26 cellular contexts compared by ENCODE assay signal in genomic region chr9:105818903-105819302, GRCh38.
"Had no signal": no experiment of that assay in that cellular context is flagged by ENCODE, and none has a peak within 500 bp of the region (broad histone marks: within the 10 kb centered on the region; RNA-seq: fewer than 3 reads in every experiment).

No MANE protein-coding gene starts in this region.

- ATAC-seq: left colon; left lung; lower lobe of right lung; naive thymus-derived CD8-positive, alpha-beta T cell; pancreas; right cardiac atrium; sciatic nerve; stimulated activated naive B cell treated with anti-CD40 and anti-IgM and Interleukin-4, amounts not matched to agents 10 μg/mL and 1 μg/mL and 100 μg/mL, for 72 hours had no signal

- H3K27ac Mint-ChIP-seq: immature natural killer cell; naive thymus-derived CD8-positive, alpha-beta T cell; nephron; stimulated activated naive B cell treated with anti-CD40 and anti-IgM and Interleukin-4, amounts not matched to agents 10 μg/mL and 1 μg/mL and 100 μg/mL, for 72 hours; stimulated activated naive CD8-positive, alpha-beta T cell treated with anti-CD3 and anti-CD28 coated beads, Interleukin-15, Interleukin-2, amounts not matched to agents 100 ng/mL and 50 ng/mL, for 24 hours; type B pancreatic cell had no signal

- H3K36me3 Mint-ChIP-seq: type B pancreatic cell had no signal

- H3K4me1 Mint-ChIP-seq: immature natural killer cell; naive thymus-derived CD8-positive, alpha-beta T cell; nephron; neural crest cell; stimulated activated naive B cell treated with anti-CD40 and anti-IgM and Interleukin-4, amounts not matched to agents 10 μg/mL and 1 μg/mL and 100 μg/mL, for 72 hours had no signal

- H3K4me3 Mint-ChIP-seq: immature natural killer cell; naive thymus-derived CD8-positive, alpha-beta T cell; nephron; neural crest cell; stimulated activated naive B cell treated with anti-CD40 and anti-IgM and Interleukin-4, amounts not matched to agents 10 μg/mL and 1 μg/mL and 100 μg/mL, for 72 hours; stimulated activated naive CD8-positive, alpha-beta T cell treated with anti-CD3 and anti-CD28 coated beads, Interleukin-15, Interleukin-2, amounts not matched to agents 100 ng/mL and 50 ng/mL, for 24 hours; type B pancreatic cell had no signal

- H3K27me3 Mint-ChIP-seq: naive thymus-derived CD8-positive, alpha-beta T cell; stimulated activated naive B cell treated with anti-CD40 and anti-IgM and Interleukin-4, amounts not matched to agents 10 μg/mL and 1 μg/mL and 100 μg/mL, for 72 hours; stimulated activated naive CD8-positive, alpha-beta T cell treated with anti-CD3 and anti-CD28 coated beads, Interleukin-15, Interleukin-2, amounts not matched to agents 100 ng/mL and 50 ng/mL, for 24 hours had no signal

- DNase-seq: hypothalamus; immature natural killer cell; kidney; left colon; left lung; lower lobe of right lung; mammary epithelial cell; mesenchymal stem cell; naive thymus-derived CD8-positive, alpha-beta T cell; nucleus accumbens; pancreas; posterior cingulate gyrus; retina; right cardiac atrium; stimulated activated CD4-positive, alpha-beta T cell treated with anti-CD3 and anti-CD28 coated beads, Interleukin-12 subunit alpha, Interleukin-12 subunit beta, amount 100 ng/mL, for 4 hours; stimulated activated CD4-positive, alpha-beta T cell treated with anti-CD3 and anti-CD28 coated beads, Interleukin-15, amount 100 ng/mL, for 24 hours; stimulated activated CD4-positive, alpha-beta T cell treated with anti-CD3 and anti-CD28 coated beads, Interleukin-2, amount 100 ng/mL, for 24 hours; stimulated activated CD4-positive, alpha-beta T cell treated with anti-CD3 and anti-CD28 coated beads, Interleukin-4, amount 100 ng/mL, for 1 hour; stimulated activated naive B cell treated with anti-CD40 and anti-IgM and Interleukin-4, amounts not matched to agents 10 μg/mL and 1 μg/mL and 100 μg/mL, for 72 hours; substantia nigra; uterus had no signal
